Comparison of ENCODE assay signal across 16 cellular contexts in genomic region chr9:68733021-68733405, GRCh38. TPM values are rescaled to one million over a fixed set of nuclear protein-coding genes. Genes with fewer than 3 reads are reported as not detected.
"Had no signal": no experiment of that assay in that cellular context is flagged by ENCODE, and none has a peak within 500 bp of the region (broad histone marks: within the 10 kb centered on the region; RNA-seq: fewer than 3 reads in every experiment).

No MANE protein-coding gene starts in this region.

- H3K27me3 ChIP-seq: esophagus muscularis mucosa, gastrocnemius medialis, heart right ventricle, right atrium auricular region, upper lobe of left lung, uterus had no signal

- H3K4me3 ChIP-seq: esophagus muscularis mucosa, gastrocnemius medialis, heart right ventricle, right atrium auricular region, smooth muscle cell, upper lobe of left lung, uterus had no signal

- H3K36me3 ChIP-seq: esophagus muscularis mucosa, gastrocnemius medialis, heart right ventricle, right atrium auricular region, upper lobe of left lung, uterus had no signal

- H3K9me3 ChIP-seq: esophagus muscularis mucosa, gastrocnemius medialis, heart right ventricle, right atrium auricular region, upper lobe of left lung, uterus had no signal

- DNase-seq: effector memory CD8-positive, alpha-beta T cell; gastrocnemius medialis; heart right ventricle; islet precursor cell; mammary epithelial cell; natural killer cell; posterior cingulate gyrus; stimulated activated CD4-positive, alpha-beta T cell treated with anti-CD3 and anti-CD28 coated beads, Interleukin-2, amount 100 ng/mL, for 48 hours; stimulated activated naive CD4-positive, alpha-beta T cell treated with Interleukin-2 at 50 U/mL for 16 hours; upper lobe of left lung; uterus had no signal

- H3K4me1 ChIP-seq: esophagus muscularis mucosa, gastrocnemius medialis, uterus had no signal

- H3K27ac ChIP-seq: epithelial cell of prostate, esophagus muscularis mucosa, gastrocnemius medialis, heart right ventricle, right atrium auricular region, upper lobe of left lung, uterus had no signal

- ATAC-seq: effector memory CD8-positive, alpha-beta T cell; gastrocnemius medialis; heart right ventricle; natural killer cell had no signal

RNA-seq across cellular contexts. Expression of gene PIP5K1B, which starts 28.0 kb away (rescaled TPM):
- total RNA-seq: osteocyte, smooth muscle cell had no signal
- polyA plus RNA-seq: mammary epithelial cell, smooth muscle cell had no signal
